Comparison of ENCODE assay signal across 8 cellular contexts in genomic region chr21:39346671-39347327, GRCh38. TPM values are rescaled to one million over a fixed set of nuclear protein-coding genes. Genes with fewer than 3 reads are reported as not detected.
A peak's percentile ranks its signal among the peaks of the same experiment; 100 is the strongest.
DNase-seq lines count a peak whose midpoint lies in the region; ATAC-seq and TF ChIP-seq lines count a peak whose summit lies in the region.
"Had no signal": no experiment of that assay in that cellular context is flagged by ENCODE, and none has a peak within 500 bp of the region (broad histone marks: within the 10 kb centered on the region; RNA-seq: fewer than 3 reads in every experiment).

No MANE protein-coding gene starts in this region.

- ATAC-seq in effector memory CD8-positive, alpha-beta T cell (replicated peaks), result no peak

- no peak for DNase-seq in NT2/D1 (ENCODE audit: low read depth, low spot score)
- no peak for DNase-seq in effector memory CD8-positive, alpha-beta T cell
- no peak for DNase-seq in osteoblast (ENCODE audit: insufficient read length, low spot score, missing footprints)
- DNase-seq in head of caudate nucleus, result no peak
- DNase-seq in stimulated activated CD4-positive, alpha-beta T cell treated with anti-CD3 and anti-CD28 coated beads, Interleukin-2, amount 100 ng/mL, for 48 hours, result no peak
- no peak for DNase-seq in GM13977 (ENCODE audit: low spot score)
- DNase-seq: foreskin melanocyte had no signal

- peak overlapping the region in 1 of 2 donors; percentile 93 for H3K27ac Mint-ChIP-seq in effector memory CD8-positive, alpha-beta T cell

- H3K4me2 ChIP-seq in osteoblast (ENCODE audit: insufficient read depth, low read length), result peak overlapping the region; percentile 91

- H3K9me3 ChIP-seq in NT2/D1 (ENCODE audit: insufficient read depth, low read length), result no peaks in the 10 kb centered on the region
- no peaks in the 10 kb centered on the region for H3K9me3 ChIP-seq in osteoblast (ENCODE audit: low read depth, low read length)

- peak overlapping the region; percentile 35 for H3K9ac ChIP-seq in NT2/D1 (ENCODE audit: insufficient read length, low read depth)

- peaks cover 34% of the 10 kb centered on the region for H4K20me1 ChIP-seq in osteoblast (ENCODE audit: insufficient read depth, low read length)

- H3K27me3 ChIP-seq in NT2/D1 (ENCODE audit: insufficient read depth, insufficient read length) (no peaks in the 10 kb centered on the region), osteoblast (ENCODE audit: insufficient read depth, low read length) (no peaks in the 10 kb centered on the region)

- H3K4me3 Mint-ChIP-seq in effector memory CD8-positive, alpha-beta T cell, result peak overlapping the region; percentile 71 to 89

- H3K27ac ChIP-seq in osteoblast (ENCODE audit: low read depth, low read length), result no peak overlapping the region

- no peak for TF ChIP-seq CTCF in osteoblast (IDR thresholded peaks at IDR 0.05; ENCODE audit: extremely low read depth, low read depth, low read length)
- TF ChIP-seq CTCF in GM13977 (IDR thresholded peaks at IDR 0.05; ENCODE audit: extremely low read depth, insufficient read depth, missing control alignments), result no peak

- peaks cover 58% of the 10 kb centered on the region for H3K36me3 ChIP-seq in NT2/D1 (ENCODE audit: insufficient read depth, insufficient read length, low read length)
- peaks cover 37% of the 10 kb centered on the region for H3K36me3 ChIP-seq in osteoblast (ENCODE audit: insufficient read depth, low read length)

- peaks cover 37% of the 10 kb centered on the region for H3K79me2 ChIP-seq in osteoblast (ENCODE audit: insufficient read depth, low read length)

- H3K4me1 ChIP-seq in NT2/D1 (ENCODE audit: insufficient read depth, insufficient read length), result peaks cover 13% of the 10 kb centered on the region
- H3K4me1 ChIP-seq in osteoblast (ENCODE audit: insufficient read depth, low read length), result peaks cover 11% of the 10 kb centered on the region

- in situ Hi-C loops in GM13977 (cut with MboI; ENCODE audit: low pct_unique_long_range_greater_than_20kb, low sequenced_read_pairs, unreplicated experiment), result no loop called here

- no peaks in the 10 kb centered on the region for H3K9me3 Mint-ChIP-seq in effector memory CD8-positive, alpha-beta T cell

- intact Hi-C loops in head of caudate nucleus (cut with DNase I), result loop anchor here (5.0 kb wide), 1 partner anchor 41 kb away; no protein-coding TSS in a partner anchor

- peaks cover 73% of the 10 kb centered on the region for H3K36me3 Mint-ChIP-seq in effector memory CD8-positive, alpha-beta T cell (ENCODE audit: insufficient read depth)

- H3K4me3 ChIP-seq in GM08714 (ENCODE audit: low read length), result peak overlapping the region; percentile 96; the same call in 1 of the 2 replicates
- peak overlapping the region; percentile 84 for H3K4me3 ChIP-seq in NT2/D1 (ENCODE audit: insufficient read length, low read depth)
- peak overlapping the region; percentile 22 for H3K4me3 ChIP-seq in osteoblast (ENCODE audit: insufficient read depth, low read length)

- peaks cover 29% of the 10 kb centered on the region in 2 donors for H3K4me1 Mint-ChIP-seq in effector memory CD8-positive, alpha-beta T cell (ENCODE audit: low read depth in 2 of 2)

- H2AFZ ChIP-seq in osteoblast (ENCODE audit: low read length), result no peak overlapping the region

- no peaks in the 10 kb centered on the region for H3K27me3 Mint-ChIP-seq in effector memory CD8-positive, alpha-beta T cell

RNA-seq across cellular contexts. Expression of gene HMGN1, which starts 2.1 kb away (rescaled TPM):
- 130 and 154 TPM in 2 replicates for total RNA-seq in osteoblast

RNA-seq across cellular contexts. Expression of gene BRWD1, which starts 33.4 kb away (rescaled TPM):
- total RNA-seq in osteoblast, result 71.3 and 71.9 TPM in 2 replicates

Comparison
In these comparisons a context has a peak if more than half of its experiments do, and no peak if none do; other contexts are left out.
1. H3K4me3 ChIP-seq: peak in every context shown above with its lines; median percentile 96 in GM08714; 84 in NT2/D1; 22 in osteoblast.